8 cellular contexts compared by ENCODE assay signal in genomic region chr3:72818092-72818721, GRCh38. TPM values are rescaled to one million over a fixed set of nuclear protein-coding genes. Genes with fewer than 3 reads are reported as not detected.
A peak's percentile ranks its signal among the peaks of the same experiment; 100 is the strongest.
DNase-seq lines count a peak whose midpoint lies in the region; TF ChIP-seq lines count a peak whose summit lies in the region.

No MANE protein-coding gene starts in this region.

- H3K9me3 ChIP-seq in OCI-LY3 (ENCODE audit: insufficient read depth, low read length) = no peaks in the 10 kb centered on the region
- no peaks in the 10 kb centered on the region for H3K9me3 ChIP-seq in esophagus squamous epithelium
- no peaks in the 10 kb centered on the region for H3K9me3 ChIP-seq in smooth muscle cell (replicated peaks; ENCODE audit: low read depth)

- no peaks in the 10 kb centered on the region for H3K27me3 Mint-ChIP-seq in activated CD4-positive, alpha-beta T cell treated with anti-CD3 and anti-CD28 coated beads, Interleukin-2, amount 10 ng/mL, durations not matched to agents 24 days and 14 days

- peaks cover 24% of the 10 kb centered on the region for H3K36me3 Mint-ChIP-seq in activated CD4-positive, alpha-beta T cell treated with anti-CD3 and anti-CD28 coated beads, Interleukin-2, amount 10 ng/mL, durations not matched to agents 24 days and 14 days (ENCODE audit: low read depth)

- H3K9me3 Mint-ChIP-seq in activated CD4-positive, alpha-beta T cell treated with anti-CD3 and anti-CD28 coated beads, Interleukin-2, amount 10 ng/mL, durations not matched to agents 24 days and 14 days = no peaks in the 10 kb centered on the region

- no peak overlapping the region for H2AFZ ChIP-seq in OCI-LY3 (ENCODE audit: low read depth, low read length)
- H2AFZ ChIP-seq in smooth muscle cell (ENCODE audit: low read depth) = no peak overlapping the region

- no peak overlapping the region for H3K4me3 Mint-ChIP-seq in activated CD4-positive, alpha-beta T cell treated with anti-CD3 and anti-CD28 coated beads, Interleukin-2, amount 10 ng/mL, durations not matched to agents 24 days and 14 days

- WGBS in esophagus squamous epithelium, 2 donors = 79 to 80% methylated on average over 2 of the region's 2 CpGs
- 83% methylated on average over 2 of the region's 2 CpGs for WGBS in smooth muscle cell (ENCODE audit: low lambda C conversion rate)

- H3K79me2 ChIP-seq in OCI-LY3 (ENCODE audit: low read length) (no peaks in the 10 kb centered on the region), smooth muscle cell (ENCODE audit: low read depth) (no peaks in the 10 kb centered on the region)

- peaks cover 22% of the 10 kb centered on the region for H3K4me1 Mint-ChIP-seq in activated CD4-positive, alpha-beta T cell treated with anti-CD3 and anti-CD28 coated beads, Interleukin-2, amount 10 ng/mL, durations not matched to agents 24 days and 14 days

- H3K27ac ChIP-seq in OCI-LY3 (ENCODE audit: low read length) = no peak overlapping the region
- H3K27ac ChIP-seq in esophagus squamous epithelium = no peak overlapping the region
- H3K27ac ChIP-seq in smooth muscle cell (ENCODE audit: low read depth) = no peak overlapping the region

- intact Hi-C loops in activated CD4-positive, alpha-beta T cell treated with anti-CD3 and anti-CD28 coated beads, Interleukin-2, amount 10 ng/mL, durations not matched to agents 24 days and 14 days (cut with micrococcal nuclease) = loop anchor here (5.0 kb wide), 2 partner anchors 391 to 551 kb away; no protein-coding TSS in a partner anchor
- intact Hi-C loops in esophagus squamous epithelium (cut with DNase I) = no loop called here

- H3K27me3 ChIP-seq in OCI-LY3 (ENCODE audit: low read depth, low read length) (no peaks in the 10 kb centered on the region), esophagus squamous epithelium (no peaks in the 10 kb centered on the region), smooth muscle cell (ENCODE audit: low read depth) (no peaks in the 10 kb centered on the region)

- peak overlapping the region; percentile 18 for H3K27ac Mint-ChIP-seq in activated CD4-positive, alpha-beta T cell treated with anti-CD3 and anti-CD28 coated beads, Interleukin-2, amount 10 ng/mL, durations not matched to agents 24 days and 14 days

- H3K36me3 ChIP-seq in OCI-LY3 (replicated peaks; ENCODE audit: low read depth, low read length) (peaks cover 3% of the 10 kb centered on the region), esophagus squamous epithelium (peaks cover 0 to 4% (median 0%) of the 10 kb centered on the region in 3 donors), smooth muscle cell (ENCODE audit: low read depth) (no peaks in the 10 kb centered on the region)

- H3K4me1 ChIP-seq in OCI-LY3 (ENCODE audit: low read length) (peaks cover 89% of the 10 kb centered on the region), esophagus squamous epithelium (peaks cover 9 to 24% (median 17%) of the 10 kb centered on the region in 3 donors), smooth muscle cell (ENCODE audit: low read depth) (no peaks in the 10 kb centered on the region)

- no peak for DNase-seq in activated CD4-positive, alpha-beta T cell treated with anti-CD3 and anti-CD28 coated beads, Interleukin-2, amount 10 ng/mL, durations not matched to agents 24 days and 14 days
- no peak for DNase-seq in activated CD4-positive, alpha-beta T cell treated with anti-CD3 and anti-CD28 coated beads, Interleukin-2, amount 50 U/mL, for 1 hour
- DNase-seq in esophagus squamous epithelium (lab: John Stamatoyannopoulos, UW) (no peak), smooth muscle cell (lab: John Stamatoyannopoulos, UW; ENCODE audit: unreplicated experiment) (no peak), SK-N-DZ (ENCODE audit: low spot score) (no peak)
- DNase-seq in effector CD8-positive, alpha-beta T cell (lab: John Stamatoyannopoulos, UW) = no peak
- DNase-seq in activated CD4-positive, alpha-beta T cell treated with anti-CD3 and anti-CD28 coated beads for 4 hours = no peak

- H3K4me2 ChIP-seq in OCI-LY3 (ENCODE audit: low read length) (no peak overlapping the region), smooth muscle cell (no peak overlapping the region)

- H3K4me3 ChIP-seq in OCI-LY3 (ENCODE audit: low read length) (no peak overlapping the region), esophagus squamous epithelium (no peak overlapping the region), smooth muscle cell (no peak overlapping the region)

- H4K20me1 ChIP-seq in OCI-LY3 (ENCODE audit: insufficient read depth, low read length) = peaks cover 21% of the 10 kb centered on the region
- H4K20me1 ChIP-seq in smooth muscle cell (ENCODE audit: low read depth) = peaks cover 5% of the 10 kb centered on the region

- TF ChIP-seq CTCF in OCI-LY3 (IDR thresholded peaks at IDR 0.05; ENCODE audit: low read depth, low read length) (peak; percentile 97), esophagus squamous epithelium (IDR thresholded peaks at IDR 0.05) (peak in 5 of 6 experiments; percentile 22 to 73 (median 50)), smooth muscle cell (IDR thresholded peaks at IDR 0.05; ENCODE audit: borderline replicate concordance, insufficient read depth, poor library complexity, severe bottlenecking) (peak; percentile 65)

- no peak for TF ChIP-seq POLR2A in esophagus squamous epithelium (IDR thresholded peaks at IDR 0.05)

- H3K9ac ChIP-seq in OCI-LY3 (ENCODE audit: low read length) = no peak overlapping the region
- no peak overlapping the region for H3K9ac ChIP-seq in smooth muscle cell (ENCODE audit: low read depth)

- H3F3A ChIP-seq in smooth muscle cell (ENCODE audit: low read depth) = no peaks in the 10 kb centered on the region

RNA-seq across cellular contexts. Expression of gene SHQ1, which starts 30.0 kb away (rescaled TPM):
- 46.8 and 47.2 TPM in 2 replicates for total RNA-seq in activated CD4-positive, alpha-beta T cell treated with anti-CD3 and anti-CD28 coated beads, Interleukin-2, amount 10 ng/mL, durations not matched to agents 24 days and 14 days
- 10 to 100 TPM in 3 of 4 donors, 1 to 10 TPM in 1; 6.7 to 13.4 (median 12.5) TPM for total RNA-seq in esophagus squamous epithelium
- total RNA-seq in smooth muscle cell = 13.1 and 16.2 TPM in 2 replicates
- 11.0 and 14.8 TPM in 2 replicates for polyA plus RNA-seq in smooth muscle cell
- 17.1 and 23.3 TPM in 2 replicates for polyA plus RNA-seq in SK-N-DZ (2014; cell fraction: cytosol; rRNA removed)
- polyA plus RNA-seq in SK-N-DZ (2014; cell fraction: nucleus; rRNA removed) = 11.5 and 13.0 TPM in 2 replicates
